ENCODE assay signal across 11 cellular contexts in the genomic region with DNA sequence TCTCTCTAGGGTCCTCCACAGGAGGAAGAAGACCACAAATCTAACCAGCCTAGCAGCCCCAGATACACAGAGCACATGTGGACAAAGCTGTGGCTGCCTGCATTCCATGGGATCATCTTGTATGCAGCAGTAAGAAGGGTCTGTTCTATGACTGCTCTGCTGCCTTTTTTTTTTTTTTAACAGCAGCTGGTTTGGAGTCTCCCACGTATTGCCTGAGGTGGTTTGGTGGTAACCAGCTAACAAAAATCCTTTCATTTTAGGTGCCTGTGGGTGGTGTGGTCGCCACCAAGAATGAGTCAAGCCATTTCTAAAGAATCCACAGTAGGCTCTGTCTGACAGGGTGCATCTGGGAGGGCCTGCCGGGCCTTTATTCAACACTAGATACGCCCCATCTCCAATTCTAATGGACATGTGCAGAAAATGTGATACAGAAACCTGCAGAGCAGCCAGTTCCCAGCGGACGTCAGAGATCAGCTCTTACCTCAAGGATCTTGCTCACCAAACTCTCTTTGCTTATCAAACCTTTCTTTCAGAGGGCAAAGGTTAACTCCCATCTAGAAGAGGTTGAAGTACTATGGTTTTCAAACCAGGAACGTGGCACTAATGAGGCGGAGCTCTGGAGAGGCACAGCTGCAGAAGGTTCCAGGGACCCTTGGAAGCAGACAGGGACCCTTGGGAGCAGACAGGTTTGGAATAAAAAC. TPM values are rescaled to one million over a fixed set of nuclear protein-coding genes. Genes with fewer than 3 reads are reported as not detected.
DNase-seq lines count a peak whose midpoint lies in the region; ATAC-seq, FAIRE-seq and TF ChIP-seq lines count a peak whose summit lies in the region.
"Had no signal": no experiment of that assay in that cellular context is flagged by ENCODE, and none has a peak within 500 bp of the region (broad histone marks: within the 10 kb centered on the region; RNA-seq: fewer than 3 reads in every experiment).

No MANE protein-coding gene starts in this region.

- peaks cover 41% of the 10 kb centered on the region for H3K27me3 Mint-ChIP-seq in activated T-helper 1 cell treated with anti-CD3 and anti-CD28 coated beads, Interleukin-12 subunit alpha, Interleukin-12 subunit beta, Interleukin-2, Interleukin-4 antibody, amounts not matched to agents 30 ng/mL and 10 ng/mL and 1 ng/mL, durations not matched to agents 14 hours and 24 hours and 36 hours (ENCODE audit: insufficient read depth)

- POLR2A ChIA-PET in AG04449 (lab: Yijun Ruan, JAX) (interaction anchor here (0.6 kb wide), 1 partner anchor 51 kb away, joined by 3 read pairs; no protein-coding TSS in a partner anchor), HEK293T (lab: Yijun Ruan, JAX) (no interaction called here)

- DNase-seq in AG04449 (ENCODE audit: low read depth, low spot score): peak; percentile 75
- DNase-seq in HTR-8/SVneo (ENCODE audit: insufficient read length, low spot score): peak; percentile 92
- DNase-seq in activated T-helper 1 cell treated with anti-CD3 and anti-CD28 coated beads, Interleukin-12 subunit alpha, Interleukin-12 subunit beta, Interleukin-2, Interleukin-4 antibody, amounts not matched to agents 30 ng/mL and 10 ng/mL and 1 ng/mL, durations not matched to agents 14 hours and 24 hours and 36 hours (ENCODE audit: low spot score): peak; percentile 55
- DNase-seq in myocyte (ENCODE audit: low read depth): peak; percentile 91
- no peak for DNase-seq in HEK293T (ENCODE audit: extremely low spot score)
- DNase-seq: Caco-2, NCI-H146 had no signal

- peak; percentile 80 for FAIRE-seq in HTR-8/SVneo (lab: Jason Lieb, UNC)

- H3K4me3 ChIP-seq in AG04449 (ENCODE audit: low read depth, low read length): no peak overlapping the region
- H3K4me3 ChIP-seq: right atrium auricular region had no signal

- ATAC-seq in GM18502 (IDR thresholded peaks at IDR 0.05; ENCODE audit: poor library complexity, unreplicated experiment): no peak
- ATAC-seq in HG02588 (IDR thresholded peaks at IDR 0.05; ENCODE audit: unreplicated experiment): no peak
- ATAC-seq in GM18861 (IDR thresholded peaks at IDR 0.05; ENCODE audit: unreplicated experiment): no peak

- H3K36me3 Mint-ChIP-seq in activated T-helper 1 cell treated with anti-CD3 and anti-CD28 coated beads, Interleukin-12 subunit alpha, Interleukin-12 subunit beta, Interleukin-2, Interleukin-4 antibody, amounts not matched to agents 30 ng/mL and 10 ng/mL and 1 ng/mL, durations not matched to agents 14 hours and 24 hours and 36 hours (ENCODE audit: low read depth): peaks cover 6% of the 10 kb centered on the region

- peak overlapping the region; percentile 53 for H3K27ac Mint-ChIP-seq in activated T-helper 1 cell treated with anti-CD3 and anti-CD28 coated beads, Interleukin-12 subunit alpha, Interleukin-12 subunit beta, Interleukin-2, Interleukin-4 antibody, amounts not matched to agents 30 ng/mL and 10 ng/mL and 1 ng/mL, durations not matched to agents 14 hours and 24 hours and 36 hours

- CTCF ChIA-PET in AG04449 (lab: Yijun Ruan, JAX) (interaction anchor here (0.9 to 1.2 kb wide), 4 partner anchors 10 to 609 kb away, joined by 4 to 5 read pairs (median 4); no protein-coding TSS in a partner anchor), HEK293T (lab: Yijun Ruan, JAX) (no interaction called here)

- H3K9me3 Mint-ChIP-seq in activated T-helper 1 cell treated with anti-CD3 and anti-CD28 coated beads, Interleukin-12 subunit alpha, Interleukin-12 subunit beta, Interleukin-2, Interleukin-4 antibody, amounts not matched to agents 30 ng/mL and 10 ng/mL and 1 ng/mL, durations not matched to agents 14 hours and 24 hours and 36 hours: peaks cover 11% of the 10 kb centered on the region

- H3K4me3 Mint-ChIP-seq in activated T-helper 1 cell treated with anti-CD3 and anti-CD28 coated beads, Interleukin-12 subunit alpha, Interleukin-12 subunit beta, Interleukin-2, Interleukin-4 antibody, amounts not matched to agents 30 ng/mL and 10 ng/mL and 1 ng/mL, durations not matched to agents 14 hours and 24 hours and 36 hours: peak overlapping the region; percentile 20

- no peak for TF ChIP-seq CTCF in AG04449 (IDR thresholded peaks at IDR 0.05; ENCODE audit: insufficient read depth, low read length, missing control alignments)

- intact Hi-C loops in activated T-helper 1 cell treated with anti-CD3 and anti-CD28 coated beads, Interleukin-12 subunit alpha, Interleukin-12 subunit beta, Interleukin-2, Interleukin-4 antibody, amounts not matched to agents 30 ng/mL and 10 ng/mL and 1 ng/mL, durations not matched to agents 14 hours and 24 hours and 36 hours (cut with micrococcal nuclease): loop anchor here (1.0 to 10.0 kb wide), 7 partner anchors 29 to 1198 kb away; a partner anchor contains a TSS

- H3K4me1 Mint-ChIP-seq in activated T-helper 1 cell treated with anti-CD3 and anti-CD28 coated beads, Interleukin-12 subunit alpha, Interleukin-12 subunit beta, Interleukin-2, Interleukin-4 antibody, amounts not matched to agents 30 ng/mL and 10 ng/mL and 1 ng/mL, durations not matched to agents 14 hours and 24 hours and 36 hours (ENCODE audit: low read depth): peaks cover 16% of the 10 kb centered on the region

TF ChIP-seq in HEK293T, 16 proteins besides CTCF, POLR2A, EP300 and RAD21:
- TF ChIP-seq CTBP1 (IDR thresholded peaks at IDR 0.05; ENCODE audit: borderline replicate concordance): no peak
- TF ChIP-seq NFRKB (IDR thresholded peaks at IDR 0.05): no peak
- no peak for TF ChIP-seq LEF1 (IDR thresholded peaks at IDR 0.05; ENCODE audit: borderline replicate concordance)
- no peak for TF ChIP-seq ZNF384 (IDR thresholded peaks at IDR 0.05)
- no peak for TF ChIP-seq HDGF (IDR thresholded peaks at IDR 0.05; ENCODE audit: borderline replicate concordance)
- TF ChIP-seq BHLHE40 (IDR thresholded peaks at IDR 0.05; ENCODE audit: borderline replicate concordance): no peak
- no peak for TF ChIP-seq SUZ12 (IDR thresholded peaks at IDR 0.05)
- TF ChIP-seq FOXK2 (IDR thresholded peaks at IDR 0.05): no peak
- no peak for TF ChIP-seq L3MBTL2 (conservative IDR thresholded peaks at IDR 0.05)
- no peak for TF ChIP-seq FOXM1 (IDR thresholded peaks at IDR 0.05; ENCODE audit: borderline replicate concordance)
- TF ChIP-seq TARDBP (IDR thresholded peaks at IDR 0.05): no peak
- TF ChIP-seq FOXA1 (IDR thresholded peaks at IDR 0.05): no peak
- TF ChIP-seq ELF4 (IDR thresholded peaks at IDR 0.05): no peak
- no peak for TF ChIP-seq ARNT (IDR thresholded peaks at IDR 0.05)
- no peak for TF ChIP-seq SP1 (IDR thresholded peaks at IDR 0.05)
- TF ChIP-seq, protein P1, sequence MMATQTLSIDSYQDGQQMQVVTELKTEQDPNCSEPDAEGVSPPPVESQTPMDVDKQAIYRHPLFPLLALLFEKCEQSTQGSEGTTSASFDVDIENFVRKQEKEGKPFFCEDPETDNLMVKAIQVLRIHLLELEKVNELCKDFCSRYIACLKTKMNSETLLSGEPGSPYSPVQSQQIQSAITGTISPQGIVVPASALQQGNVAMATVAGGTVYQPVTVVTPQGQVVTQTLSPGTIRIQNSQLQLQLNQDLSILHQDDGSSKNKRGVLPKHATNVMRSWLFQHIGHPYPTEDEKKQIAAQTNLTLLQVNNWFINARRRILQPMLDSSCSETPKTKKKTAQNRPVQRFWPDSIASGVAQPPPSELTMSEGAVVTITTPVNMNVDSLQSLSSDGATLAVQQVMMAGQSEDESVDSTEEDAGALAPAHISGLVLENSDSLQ (IDR thresholded peaks at IDR 0.05): no peak
TF ChIP-seq in HEK293T: peak in this region for 0.

RNA-seq across cellular contexts. Expression of a gene that starts 32.0 kb away (rescaled TPM):
- 1.4 and 1.7 TPM in 2 replicates for total RNA-seq in activated T-helper 1 cell treated with anti-CD3 and anti-CD28 coated beads, Interleukin-12 subunit alpha, Interleukin-12 subunit beta, Interleukin-2, Interleukin-4 antibody, amounts not matched to agents 30 ng/mL and 10 ng/mL and 1 ng/mL, durations not matched to agents 14 hours and 24 hours and 36 hours
- not detected in 2 replicates for total RNA-seq in myocyte
- polyA plus RNA-seq in myocyte (2012): not detected
- total RNA-seq: right atrium auricular region had no signal

RNA-seq across cellular contexts. Expression of a gene that starts 33.8 kb away (rescaled TPM):
- 498 and 505 TPM in 2 replicates for total RNA-seq in activated T-helper 1 cell treated with anti-CD3 and anti-CD28 coated beads, Interleukin-12 subunit alpha, Interleukin-12 subunit beta, Interleukin-2, Interleukin-4 antibody, amounts not matched to agents 30 ng/mL and 10 ng/mL and 1 ng/mL, durations not matched to agents 14 hours and 24 hours and 36 hours
- 684 and 714 TPM in 2 replicates for total RNA-seq in myocyte
- polyA plus RNA-seq in myocyte (2012): 1,372 TPM
